In genomic region chr9:109639666-109640231, GRCh38 we compare ENCODE assay signal across 1 cellular context.
TF ChIP-seq lines count a peak whose summit lies in the region.

No MANE protein-coding gene starts in this region.

TF ChIP-seq in H1, 55 proteins besides CTCF, POLR2A, EP300 and RAD21:
- TF ChIP-seq EGR1 (IDR thresholded peaks at IDR 0.05; ENCODE audit: borderline replicate concordance, low read depth, low read length): no peak
- no peak for TF ChIP-seq TCF12 (IDR thresholded peaks at IDR 0.05; ENCODE audit: low read depth, low read length)
- no peak for TF ChIP-seq NRF1 (IDR thresholded peaks at IDR 0.05; ENCODE audit: low read depth, low read length)
- TF ChIP-seq ATF2 (IDR thresholded peaks at IDR 0.05; ENCODE audit: low read length): no peak
- 0 out of 2 replicates have a peak, but pooled peaks have one; percentile 22 for TF ChIP-seq KDM1A (IDR thresholded peaks at IDR 0.05; ENCODE audit: borderline replicate concordance, low read length)
- TF ChIP-seq RBBP5 (IDR thresholded peaks at IDR 0.05; ENCODE audit: borderline replicate concordance, low read depth, low read length): no peak
- TF ChIP-seq PHF8 (conservative IDR thresholded peaks at IDR 0.05; ENCODE audit: low read depth, low read length): no peak
- TF ChIP-seq CBX5 (IDR thresholded peaks at IDR 0.05; ENCODE audit: low read depth, low read length): no peak
- peak in 1 of 2 experiments; percentile 13; a peak in 1 of 4 replicates for TF ChIP-seq SIN3A (conservative IDR thresholded peaks at IDR 0.05 in 1 of 2, IDR thresholded peaks at IDR 0.05 in 1 of 2; ENCODE audit: low read depth in 1 of 2, low read length in 2 of 2)
